10 cellular contexts compared by ENCODE assay signal in the genomic region with DNA sequence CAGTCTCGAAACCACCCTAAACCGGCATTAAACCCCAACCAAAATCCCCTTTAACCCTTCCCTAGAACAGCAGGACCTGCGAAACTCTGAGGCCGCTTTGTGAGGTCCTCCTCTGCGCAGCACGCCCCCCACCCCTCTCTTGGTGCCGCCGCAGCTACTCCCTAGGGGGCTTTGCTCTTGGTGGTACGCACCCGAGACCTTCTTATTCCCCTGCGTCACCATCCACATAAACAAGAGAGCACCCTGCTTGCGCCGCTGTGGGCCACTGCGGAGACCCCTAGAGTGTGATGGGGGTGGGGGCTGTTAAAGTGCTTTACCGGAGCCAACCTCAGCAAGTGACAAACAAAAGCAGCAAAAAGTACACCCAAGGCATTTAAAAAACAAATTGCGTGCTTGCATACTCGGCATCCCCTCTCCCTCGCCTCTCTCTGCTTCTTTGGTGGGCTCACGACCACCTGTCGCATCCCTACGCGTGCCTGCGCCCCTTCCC. TPM values are rescaled to one million over a fixed set of nuclear protein-coding genes. Genes with fewer than 3 reads are reported as not detected.
DNase-seq lines count a peak whose midpoint lies in the region; ATAC-seq and TF ChIP-seq lines count a peak whose summit lies in the region.
"Had no signal": no experiment of that assay in that cellular context is flagged by ENCODE, and none has a peak within 500 bp of the region (broad histone marks: within the 10 kb centered on the region; RNA-seq: fewer than 3 reads in every experiment).

No MANE protein-coding gene starts in this region.

- peak overlapping the region; percentile 77 for H3K4me3 ChIP-seq in astrocyte of the spinal cord (ENCODE audit: low read depth, low read length)
- peak overlapping the region; percentile 35 for H3K4me3 ChIP-seq in thymus (ENCODE audit: low read length)

- no peak overlapping the region for H3K27ac Mint-ChIP-seq in activated naive CD4-positive, alpha-beta T cell treated with anti-CD3 and anti-CD28 coated beads for 36 hours
- no peak overlapping the region for H3K27ac Mint-ChIP-seq in memory B cell

- CTCF ChIA-PET in activated naive CD4-positive, alpha-beta T cell treated with anti-CD3 and anti-CD28 coated beads for 36 hours (lab: Charles Lee) = interaction anchor here (0.7 to 1.9 kb wide), 4 partner anchors 32 to 371 kb away, joined by 3 to 6 read pairs (median 4); no protein-coding TSS in a partner anchor

- peaks cover 29% of the 10 kb centered on the region for H3K27me3 Mint-ChIP-seq in activated naive CD4-positive, alpha-beta T cell treated with anti-CD3 and anti-CD28 coated beads for 36 hours (ENCODE audit: low read depth)
- peaks cover 19% of the 10 kb centered on the region for H3K27me3 Mint-ChIP-seq in memory B cell

- in situ Hi-C loops in astrocyte of the spinal cord (cut with HindIII; ENCODE audit: low sequenced_read_pairs) = no loop called here

- DNase-seq in activated naive CD4-positive, alpha-beta T cell treated with anti-CD3 and anti-CD28 coated beads for 36 hours = no peak
- no peak for DNase-seq in activated naive CD4-positive, alpha-beta T cell (lab: John Stamatoyannopoulos, UW)
- DNase-seq in astrocyte of the spinal cord (ENCODE audit: low read depth, low spot score) (no peak), memory B cell (ENCODE audit: low spot score in 2 of 2) (no peak), DMS153 treated with DMSO at 0.1 percent for 48 hours (lab: John Stamatoyannopoulos, UW; ENCODE audit: unreplicated experiment) (no peak)
- DNase-seq: COR-L47 had no signal

- no peak for TF ChIP-seq CTCF in astrocyte of the spinal cord (IDR thresholded peaks at IDR 0.05; ENCODE audit: low read depth, low read length)

- H3K4me1 Mint-ChIP-seq in activated naive CD4-positive, alpha-beta T cell treated with anti-CD3 and anti-CD28 coated beads for 36 hours (ENCODE audit: low read depth) = peaks cover 22% of the 10 kb centered on the region
- peaks cover 24% of the 10 kb centered on the region for H3K4me1 Mint-ChIP-seq in memory B cell

- intact Hi-C loops in activated naive CD4-positive, alpha-beta T cell treated with anti-CD3 and anti-CD28 coated beads for 36 hours (cut with micrococcal nuclease) = loop anchor here (1.0 to 5.0 kb wide), 3 partner anchors 202 to 615 kb away; no protein-coding TSS in a partner anchor

- no peak overlapping the region for H3K27ac ChIP-seq in thymus (ENCODE audit: low read depth)
- H3K27ac ChIP-seq: epithelial cell of prostate had no signal

- H3K4me1 ChIP-seq in thymus (ENCODE audit: control insufficient read depth, insufficient read depth, low read length) = no peaks in the 10 kb centered on the region

- WGBS in thymus = 45% methylated on average over 23 of the region's 23 CpGs

- peaks cover 8% of the 10 kb centered on the region for H3K9me3 ChIP-seq in thymus (ENCODE audit: control insufficient read depth)

- no peaks in the 10 kb centered on the region for H3K9me3 Mint-ChIP-seq in activated naive CD4-positive, alpha-beta T cell treated with anti-CD3 and anti-CD28 coated beads for 36 hours
- no peaks in the 10 kb centered on the region for H3K9me3 Mint-ChIP-seq in memory B cell

- no peak for ATAC-seq in memory B cell (ENCODE audit: low read depth)
- no peak for ATAC-seq in HG03280 (IDR thresholded peaks at IDR 0.05; ENCODE audit: unreplicated experiment)
- no peak for ATAC-seq in HG02610 (IDR thresholded peaks at IDR 0.05; ENCODE audit: unreplicated experiment)

- peak overlapping the region; percentile 81 for H3K4me3 Mint-ChIP-seq in activated naive CD4-positive, alpha-beta T cell treated with anti-CD3 and anti-CD28 coated beads for 36 hours
- H3K4me3 Mint-ChIP-seq in memory B cell = peak overlapping the region; percentile 56

- H3K27me3 ChIP-seq in thymus (ENCODE audit: control insufficient read depth, insufficient read depth) = peaks cover 31% of the 10 kb centered on the region

- no peaks in the 10 kb centered on the region for H3K36me3 Mint-ChIP-seq in activated naive CD4-positive, alpha-beta T cell treated with anti-CD3 and anti-CD28 coated beads for 36 hours (ENCODE audit: low read depth)
- no peaks in the 10 kb centered on the region for H3K36me3 Mint-ChIP-seq in memory B cell

- no peaks in the 10 kb centered on the region for H3K36me3 ChIP-seq in thymus (ENCODE audit: control insufficient read depth, insufficient read depth)

RNA-seq across cellular contexts. Expression of gene GNAS, which starts 0.5 kb away (rescaled TPM):
- total RNA-seq in activated naive CD4-positive, alpha-beta T cell treated with anti-CD3 and anti-CD28 coated beads for 36 hours = 100 to 1,000 TPM; 770 to 802 TPM
- polyA plus RNA-seq in thymus = 700 TPM

RNA-seq across cellular contexts. Expression of gene GNAS-AS1, which starts 1.3 kb away (rescaled TPM):
- total RNA-seq in activated naive CD4-positive, alpha-beta T cell treated with anti-CD3 and anti-CD28 coated beads for 36 hours = 1 to 10 TPM; 1.6 to 1.9 TPM
- polyA plus RNA-seq in thymus = 0.32 TPM
